Comparison of ENCODE assay signal across 15 cellular contexts in genomic region chr17:34777044-34777443, GRCh38.
A peak's percentile ranks its signal among the peaks of the same experiment; 100 is the strongest.
DNase-seq lines count a peak whose midpoint lies in the region; TF ChIP-seq lines count a peak whose summit lies in the region.
"Had no signal": no experiment of that assay in that cellular context is flagged by ENCODE, and none has a peak within 500 bp of the region (broad histone marks: within the 10 kb centered on the region; RNA-seq: fewer than 3 reads in every experiment).

No MANE protein-coding gene starts in this region.

- H3K9me3 Mint-ChIP-seq in endodermal cell = no peaks in the 10 kb centered on the region
- H3K9me3 Mint-ChIP-seq in neural crest cell = no peaks in the 10 kb centered on the region
- H3K9me3 Mint-ChIP-seq: GM23338, H9 had no signal

- no peak overlapping the region for H3K9ac ChIP-seq in endodermal cell (ENCODE audit: extremely low read depth, low read length, poor library complexity, severe bottlenecking)

- H3K36me3 ChIP-seq in endodermal cell (ENCODE audit: control insufficient read depth, insufficient read depth, low read length) = no peaks in the 10 kb centered on the region

- peaks cover 5% of the 10 kb centered on the region for H3K27me3 ChIP-seq in endodermal cell (ENCODE audit: control insufficient read depth, insufficient read depth, low read length, poor library complexity, severe bottlenecking)

- H3K9me3 ChIP-seq in endodermal cell (ENCODE audit: control insufficient read depth, low read length) = peaks cover 5% of the 10 kb centered on the region

- H3K36me3 Mint-ChIP-seq in endodermal cell (ENCODE audit: low read depth) = no peaks in the 10 kb centered on the region
- H3K36me3 Mint-ChIP-seq in neural crest cell (ENCODE audit: low read depth) = no peaks in the 10 kb centered on the region
- H3K36me3 Mint-ChIP-seq: CD4-positive, alpha-beta memory T cell had no signal

- H3K27me3 Mint-ChIP-seq in endodermal cell (ENCODE audit: insufficient read depth) (peaks cover 5% of the 10 kb centered on the region), neural crest cell (ENCODE audit: low read depth) (peaks cover 26% of the 10 kb centered on the region)

- peaks cover 16% of the 10 kb centered on the region for H3K4me1 Mint-ChIP-seq in endodermal cell
- H3K4me1 Mint-ChIP-seq in neural crest cell = peaks cover 13% of the 10 kb centered on the region

- WGBS in endodermal cell (ENCODE audit: insufficient coverage in 1 of 2, insufficient read length in 1 of 2), 2 experiments = 85 to 90% methylated on average over 3 to 7 of the region's 7 CpGs

- H3K27ac Mint-ChIP-seq in endodermal cell (no peak overlapping the region), neural crest cell (ENCODE audit: unreplicated experiment) (peak overlapping the region; percentile 92)
- H3K27ac Mint-ChIP-seq: CD4-positive, alpha-beta memory T cell; GM23338 had no signal

- H3K27ac ChIP-seq in endodermal cell (ENCODE audit: low read depth, low read length) = peak overlapping the region; percentile 57

- in situ Hi-C loops in G401 (cut with HindIII; ENCODE audit: low sequenced_read_pairs) = no loop called here

- DNase-seq in endodermal cell (no peak), neural crest cell (ENCODE audit: low read depth, low spot score) (no peak), NCI-H2029 treated with DMSO at 0.1 percent for 48 hours (lab: John Stamatoyannopoulos, UW) (no peak), amygdala (lab: John Stamatoyannopoulos, UW) (no peak), G401 (ENCODE audit: low spot score) (no peak)
- DNase-seq: C1 segment of cervical spinal cord; Calu3; CD4-positive, alpha-beta memory T cell; COR-L47; DMS53; DMS79 treated with DMSO at 0.1 percent for 48 hours; H9 had no signal

- H3K4me1 ChIP-seq in endodermal cell (ENCODE audit: control insufficient read depth, insufficient read depth, low read length) = no peaks in the 10 kb centered on the region

- no peak for TF ChIP-seq CTCF in endodermal cell (conservative IDR thresholded peaks at IDR 0.05)
- no peak for TF ChIP-seq CTCF in neural crest cell (conservative IDR thresholded peaks at IDR 0.05)

- H3K4me3 Mint-ChIP-seq in endodermal cell (no peak overlapping the region), neural crest cell (no peak overlapping the region)
- H3K4me3 Mint-ChIP-seq: CD4-positive, alpha-beta memory T cell; GM23338; H9 had no signal

- H3K4me3 ChIP-seq in endodermal cell (ENCODE audit: low read length) = no peak overlapping the region
- H3K4me3 ChIP-seq: GM12878, GM23338 had no signal

TF ChIP-seq in PFSK-1, 5 proteins besides CTCF, POLR2A, EP300 and RAD21:
- TF ChIP-seq FOXP2 (optimal IDR thresholded peaks at IDR 0.05; ENCODE audit: borderline replicate concordance, extremely low read depth, extremely low read length, insufficient read depth) (peak; percentile 28), SIN3A (IDR thresholded peaks at IDR 0.05; ENCODE audit: borderline replicate concordance, insufficient read depth, low read length) (no peak), POLR2AphosphoS5 (IDR thresholded peaks at IDR 0.05; ENCODE audit: low read depth, low read length) (no peak)
- TF ChIP-seq, protein P1, sequence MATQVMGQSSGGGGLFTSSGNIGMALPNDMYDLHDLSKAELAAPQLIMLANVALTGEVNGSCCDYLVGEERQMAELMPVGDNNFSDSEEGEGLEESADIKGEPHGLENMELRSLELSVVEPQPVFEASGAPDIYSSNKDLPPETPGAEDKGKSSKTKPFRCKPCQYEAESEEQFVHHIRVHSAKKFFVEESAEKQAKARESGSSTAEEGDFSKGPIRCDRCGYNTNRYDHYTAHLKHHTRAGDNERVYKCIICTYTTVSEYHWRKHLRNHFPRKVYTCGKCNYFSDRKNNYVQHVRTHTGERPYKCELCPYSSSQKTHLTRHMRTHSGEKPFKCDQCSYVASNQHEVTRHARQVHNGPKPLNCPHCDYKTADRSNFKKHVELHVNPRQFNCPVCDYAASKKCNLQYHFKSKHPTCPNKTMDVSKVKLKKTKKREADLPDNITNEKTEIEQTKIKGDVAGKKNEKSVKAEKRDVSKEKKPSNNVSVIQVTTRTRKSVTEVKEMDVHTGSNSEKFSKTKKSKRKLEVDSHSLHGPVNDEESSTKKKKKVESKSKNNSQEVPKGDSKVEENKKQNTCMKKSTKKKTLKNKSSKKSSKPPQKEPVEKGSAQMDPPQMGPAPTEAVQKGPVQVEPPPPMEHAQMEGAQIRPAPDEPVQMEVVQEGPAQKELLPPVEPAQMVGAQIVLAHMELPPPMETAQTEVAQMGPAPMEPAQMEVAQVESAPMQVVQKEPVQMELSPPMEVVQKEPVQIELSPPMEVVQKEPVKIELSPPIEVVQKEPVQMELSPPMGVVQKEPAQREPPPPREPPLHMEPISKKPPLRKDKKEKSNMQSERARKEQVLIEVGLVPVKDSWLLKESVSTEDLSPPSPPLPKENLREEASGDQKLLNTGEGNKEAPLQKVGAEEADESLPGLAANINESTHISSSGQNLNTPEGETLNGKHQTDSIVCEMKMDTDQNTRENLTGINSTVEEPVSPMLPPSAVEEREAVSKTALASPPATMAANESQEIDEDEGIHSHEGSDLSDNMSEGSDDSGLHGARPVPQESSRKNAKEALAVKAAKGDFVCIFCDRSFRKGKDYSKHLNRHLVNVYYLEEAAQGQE (IDR thresholded peaks at IDR 0.05; ENCODE audit: insufficient read depth in 1 of 2, low read depth in 2 of 2, low read length in 2 of 2) = peak; percentile 82 to 87
